Comparison of ENCODE assay signal across 9 cellular contexts in the genomic region with DNA sequence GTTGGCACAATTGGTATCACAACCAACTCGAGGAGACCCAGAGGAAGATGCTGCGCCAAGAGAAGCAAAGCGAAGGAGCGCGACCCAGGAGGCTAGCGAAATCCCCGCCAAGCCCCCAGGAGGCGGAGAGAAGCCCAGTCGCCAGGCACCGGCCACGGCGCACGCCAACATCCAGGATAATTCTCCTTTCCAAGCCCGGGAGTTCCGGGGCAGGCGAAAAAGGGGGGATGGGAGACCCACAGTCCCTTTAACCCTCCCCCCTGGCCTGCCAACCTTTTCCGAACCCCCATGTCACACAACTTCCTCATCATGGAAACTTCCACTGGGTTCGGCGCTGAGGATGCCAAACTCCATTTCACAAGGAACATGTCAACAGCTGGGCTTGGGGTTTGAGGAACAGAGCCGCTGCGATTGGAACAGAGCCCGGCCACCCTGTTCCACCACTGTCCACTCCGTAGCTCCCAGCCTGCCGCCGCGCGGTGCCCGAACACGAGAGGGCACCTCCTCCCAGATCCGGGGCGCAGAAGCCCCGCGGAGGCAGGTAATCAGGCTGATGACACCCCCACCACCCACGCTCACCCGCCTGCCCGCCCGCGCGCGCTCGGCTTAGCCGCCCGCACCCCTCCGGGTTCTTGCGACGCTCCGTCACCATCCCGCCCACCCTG. TPM values are rescaled to one million over a fixed set of nuclear protein-coding genes. Genes with fewer than 3 reads are reported as not detected.
DNase-seq lines count a peak whose midpoint lies in the region; ATAC-seq and TF ChIP-seq lines count a peak whose summit lies in the region.
"Had no signal": no experiment of that assay in that cellular context is flagged by ENCODE, and none has a peak within 500 bp of the region (broad histone marks: within the 10 kb centered on the region; RNA-seq: fewer than 3 reads in every experiment).

No MANE protein-coding gene starts in this region.

- H3K4me1 ChIP-seq in adrenal gland (replicated peaks in 1 of 2) (peaks cover 14 to 33% of the 10 kb centered on the region in 2 donors), right cardiac atrium (ENCODE audit: control insufficient read depth, insufficient read depth, low read length) (peaks cover 3% of the 10 kb centered on the region)
- H3K4me1 ChIP-seq: BLaER1 had no signal

- peak; percentile 83 to 84 for ATAC-seq in right cardiac atrium

- H3K27me3 ChIP-seq in adrenal gland, result no peaks in the 10 kb centered on the region
- H3K27me3 ChIP-seq in right cardiac atrium (ENCODE audit: control insufficient read depth, insufficient read depth), result no peaks in the 10 kb centered on the region
- H3K27me3 ChIP-seq: BLaER1 had no signal

- TF ChIP-seq POLR2A in adrenal gland (IDR thresholded peaks at IDR 0.05), result peak in 1 of 2 donors; percentile 29

- intact Hi-C loops in adrenal gland (cut with DNase I) (loop anchor here in 1 of 2 donors (10.0 kb wide), 1 partner anchor 229 kb away; no protein-coding TSS in a partner anchor), right cardiac atrium (cut with DNase I) (loop anchor here (10.0 kb wide), 3 partner anchors 59 to 229 kb away; no protein-coding TSS in a partner anchor)

- H3K36me3 ChIP-seq in adrenal gland (replicated peaks in 1 of 2), result no peaks in the 10 kb centered on the region
- H3K36me3 ChIP-seq: BLaER1 had no signal

- no peak for TF ChIP-seq CTCF in adrenal gland (IDR thresholded peaks at IDR 0.05)

- H3K4me3 ChIP-seq in adrenal gland (peak overlapping the region; percentile 28 to 87 (median 57)), right cardiac atrium (ENCODE audit: low read length) (peak overlapping the region; percentile 59)
- H3K4me3 ChIP-seq: BLaER1 had no signal

- H3K9me3 ChIP-seq in adrenal gland (replicated peaks in 1 of 3) (no peaks in the 10 kb centered on the region), right cardiac atrium (ENCODE audit: control insufficient read depth, low read length) (no peaks in the 10 kb centered on the region)

- peak overlapping the region; percentile 90 to 98 (median 95) for H3K27ac ChIP-seq in adrenal gland
- H3K27ac ChIP-seq in right cardiac atrium (ENCODE audit: low read length), result peak overlapping the region; percentile 62
- H3K27ac ChIP-seq: BLaER1 had no signal

- WGBS in adrenal gland, 4 donors, result 0 to 3% (median 1%) methylated on average over 26 to 48 of the region's 48 CpGs
- under 1% methylated on average over 48 of the region's 48 CpGs for WGBS in right cardiac atrium

- DNase-seq in DMS53 (lab: John Stamatoyannopoulos, UW), result peak; percentile 37
- DNase-seq in DMS53 treated with DMSO at 0.1 percent for 48 hours (lab: John Stamatoyannopoulos, UW; ENCODE audit: unreplicated experiment), result no peak
- peak; percentile 78 to 90 (median 85) for DNase-seq in adrenal gland
- DNase-seq in right cardiac atrium, result peak; percentile 85 to 94 (median 93)
- DNase-seq in pons (ENCODE audit: low spot score), result peak; percentile 71
- DNase-seq in DMS79 (lab: John Stamatoyannopoulos, UW), result no peak
- DNase-seq in NCI-H2081 (lab: John Stamatoyannopoulos, UW), result no peak
- no peak for DNase-seq in SIG-M5 treated with dmso at 0.1 percent for 504 hours (lab: John Stamatoyannopoulos, UW; ENCODE audit: unreplicated experiment)

RNA-seq across cellular contexts. Expression of a gene that starts 0.6 kb away (rescaled TPM):
- total RNA-seq in adrenal gland (10 to 100 TPM in 6 of 8 donors, 1 to 10 TPM in 2; 9.4 to 30.7 (median 19.0) TPM), right cardiac atrium (10 to 100 TPM; 16.1 to 25.0 (median 21.3) TPM)
- polyA plus RNA-seq in adrenal gland (1 to 10 TPM; 3.0 to 8.9 (median 4.8) TPM), right cardiac atrium (5.3 TPM)

Comparison
In these comparisons a context has a peak if more than half of its experiments do, and no peak if none do; other contexts are left out.
1. DNase-seq: peak in DMS53 (single experiment), adrenal gland (7 of 7), right cardiac atrium (3 of 3) and pons (single experiment); none in DMS53 treated with DMSO at 0.1 percent for 48 hours (single experiment), DMS79 (single experiment), NCI-H2081 (0 of 2) and SIG-M5 treated with dmso at 0.1 percent for 504 hours (single experiment).